Comparison of ENCODE assay signal across 8 cellular contexts in the genomic region with DNA sequence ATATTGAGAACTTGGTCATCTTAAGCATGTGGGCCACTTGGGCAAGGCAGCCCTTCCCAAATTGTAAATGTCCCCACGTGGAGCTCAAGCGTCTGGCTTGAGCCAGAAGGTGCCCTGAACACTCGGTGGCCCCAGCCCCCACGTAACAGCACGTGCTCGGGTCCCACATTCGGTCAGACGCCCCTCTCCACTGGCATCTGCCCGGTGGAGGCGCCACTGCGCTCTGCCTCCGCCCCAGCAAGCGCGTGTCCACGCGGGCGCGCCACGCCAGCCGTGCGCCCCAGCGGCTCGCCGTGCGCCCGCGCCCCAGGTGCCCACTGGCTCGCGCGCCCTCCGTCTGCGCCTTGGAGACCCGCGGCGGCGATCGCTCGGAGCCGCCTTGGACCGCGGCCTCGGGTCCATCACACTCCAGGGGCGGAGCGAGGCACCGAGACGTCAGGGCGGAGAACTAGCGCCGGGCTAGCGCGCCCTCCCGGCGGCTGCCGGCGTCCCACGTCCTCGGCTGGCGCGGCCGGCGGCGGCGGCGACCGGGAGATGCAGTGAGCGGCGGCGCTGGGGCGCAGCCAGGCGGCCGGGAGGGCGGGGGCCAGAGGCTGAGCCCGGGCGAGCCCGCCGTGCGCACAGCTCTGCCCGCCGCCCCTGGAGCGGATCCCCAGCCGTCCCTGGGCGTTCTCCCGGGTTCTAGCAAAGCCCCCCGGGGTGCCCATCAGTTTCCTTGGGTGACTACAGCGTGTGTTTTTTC. TPM values are rescaled to one million over a fixed set of nuclear protein-coding genes. Genes with fewer than 3 reads are reported as not detected.
DNase-seq lines count a peak whose midpoint lies in the region; ATAC-seq, FAIRE-seq and TF ChIP-seq lines count a peak whose summit lies in the region.

A gene (plus strand): TSS at position 488 of the 742 bp plus-strand sequence. CDS start 291 bp downstream, outside the sequence.

- TF ChIP-seq POLR2A in GM12891 (IDR thresholded peaks at IDR 0.05; ENCODE audit: low read depth, low read length) = no peak

- H3K27me3 ChIP-seq in colonic mucosa = no peaks in the 10 kb centered on the region

- no peaks in the 10 kb centered on the region for H3K4me1 ChIP-seq in colonic mucosa

- no peak for TF ChIP-seq CTCF in colonic mucosa (IDR thresholded peaks at IDR 0.05)
- no peak for TF ChIP-seq CTCF in subcutaneous adipose tissue (IDR thresholded peaks at IDR 0.05; ENCODE audit: low read depth)

- no peaks in the 10 kb centered on the region for H3K36me3 ChIP-seq in colonic mucosa

- DNase-seq in GM12891 (ENCODE audit: insufficient read length, low spot score) (peak; percentile 25), NCI-H2171 (lab: John Stamatoyannopoulos, UW) (peak; percentile 69), colonic mucosa (peak; percentile 60), kidney tubule cell (ENCODE audit: low spot score) (peak; percentile 72)
- no peak for DNase-seq in stimulated activated naive CD4-positive, alpha-beta T cell (lab: John Stamatoyannopoulos, UW)

- H3K27ac ChIP-seq in colonic mucosa = no peak within 1 kb of the TSS

- peak within 1 kb of the TSS; percentile 38 for H3K4me3 ChIP-seq in colonic mucosa

- intact Hi-C loops in colonic mucosa (cut with DNase I) = no loop called here

- no peaks in the 10 kb centered on the region for H3K9me3 ChIP-seq in colonic mucosa

- ATAC-seq in GM21447 (IDR thresholded peaks at IDR 0.05; ENCODE audit: unreplicated experiment) (no peak), HG02840 (IDR thresholded peaks at IDR 0.05; ENCODE audit: low FRiP score, unreplicated experiment) (no peak)

- no peak for FAIRE-seq in GM12891 (lab: Jason Lieb, UNC)

- H3K9ac ChIP-seq in colonic mucosa (ENCODE audit: low read depth in 2 of 2, low read length in 2 of 2) = peak within 1 kb of the TSS in 1 of 2 donors; percentile 70

TF ChIP-seq in GM12891, 5 proteins besides CTCF, POLR2A, EP300 and RAD21:
- TF ChIP-seq TAF1 (IDR thresholded peaks at IDR 0.05; ENCODE audit: low read depth, low read length) = no peak
- no peak for TF ChIP-seq PAX5 (IDR thresholded peaks at IDR 0.05; ENCODE audit: insufficient read depth, low read length, severe bottlenecking)
- no peak for TF ChIP-seq POLR2AphosphoS5 (IDR thresholded peaks at IDR 0.05; ENCODE audit: low read depth, low read length)
- TF ChIP-seq SPI1 (IDR thresholded peaks at IDR 0.05; ENCODE audit: low read depth, low read length) = no peak
- TF ChIP-seq POU2F2 (IDR thresholded peaks at IDR 0.05; ENCODE audit: low read depth, low read length) = no peak

RNA-seq across cellular contexts. Expression of the gene that starts here (rescaled TPM):
- not detected for polyA plus RNA-seq in GM12891 (2012; ENCODE audit: low read depth, missing spikeins)
- total RNA-seq in colonic mucosa = 1 to 10 TPM in 1 of 2 donors, under 1 TPM in 1; 0.69 to 3.4 TPM
- total RNA-seq in subcutaneous adipose tissue = 10 to 100 TPM; 28.4 to 59.9 (median 48.7) TPM

Comparison
In these comparisons a context has a peak if more than half of its experiments do, and no peak if none do; other contexts are left out.
1. RNA of the gene that starts here (total RNA-seq): 28.4 to 59.9 TPM in subcutaneous adipose tissue; 0.69 to 3.4 TPM in colonic mucosa; every median in the first group is over 4 times any median in the second.
2. DNase-seq: peak in GM12891 (single experiment), NCI-H2171 (single experiment), colonic mucosa (single experiment) and kidney tubule cell (single experiment); none in stimulated activated naive CD4-positive, alpha-beta T cell (0 of 6).